Comparison of ENCODE assay signal across 1 cellular context in genomic region chr22:19360862-19361261, GRCh38.
TF ChIP-seq lines count a peak whose summit lies in the region.

No MANE protein-coding gene starts in this region.

TF ChIP-seq in GM12878, 131 proteins besides CTCF, POLR2A, EP300 and RAD21 (continued from another document):
- no peak for TF ChIP-seq ZNF687 (IDR thresholded peaks at IDR 0.05)
- no peak for TF ChIP-seq TCF12 (IDR thresholded peaks at IDR 0.05; ENCODE audit: low read depth, low read length)
- no peak for TF ChIP-seq HDAC6 (IDR thresholded peaks at IDR 0.05; ENCODE audit: unreplicated experiment)
- no peak for TF ChIP-seq MXI1 (IDR thresholded peaks at IDR 0.05; ENCODE audit: low read depth, low read length)
- TF ChIP-seq CUX1 (IDR thresholded peaks at IDR 0.05; ENCODE audit: insufficient replicate concordance, low read depth, low read length) = no peak
